ENCODE assay signal across 7 cellular contexts in genomic region chrX:11111038-11111851, GRCh38. TPM values are rescaled to one million over a fixed set of nuclear protein-coding genes. Genes with fewer than 3 reads are reported as not detected.
A peak's percentile ranks its signal among the peaks of the same experiment; 100 is the strongest.
DNase-seq lines count a peak whose midpoint lies in the region; ATAC-seq and TF ChIP-seq lines count a peak whose summit lies in the region.

TSS of gene HCCS (plus strand) at chrX:11111332. CDS start at chrX:11112061, 729 bp downstream.

- ATAC-seq in GM18499 (IDR thresholded peaks at IDR 0.05; ENCODE audit: insufficient read depth, unreplicated experiment) (peak; percentile 72), HG02884 (IDR thresholded peaks at IDR 0.05; ENCODE audit: unreplicated experiment) (peak; percentile 89)

- H3K9me3 ChIP-seq in right atrium auricular region: no peaks in the 10 kb centered on the region

- H3K36me3 ChIP-seq in right atrium auricular region (peaks cover 17% of the 10 kb centered on the region), rectal smooth muscle tissue (ENCODE audit: control insufficient read depth, insufficient read depth, low read length) (peaks cover 2% of the 10 kb centered on the region)

- intact Hi-C loops in T-helper 2 cell treated with Interferon-gamma antibody and Interleukin-4, amounts not matched to agents 100 ng/mL and 5 ng/mL, for 36 hours (cut with micrococcal nuclease): loop anchor here (1.0 kb wide), 1 partner anchor 647 kb away; the partner anchor contains the start of gene MSL3

- peak within 1 kb of the TSS; percentile 84 for H3K9ac ChIP-seq in rectal smooth muscle tissue (ENCODE audit: low read length)

- peak; percentile 71 to 72 for DNase-seq in NCI-H1930 (lab: John Stamatoyannopoulos, UW)
- DNase-seq in anterior cingulate cortex (lab: John Stamatoyannopoulos, UW): peak in 57 of 58 donors; percentile 1 to 85 (median 68)
- peak; percentile 80 for DNase-seq in right atrium auricular region (ENCODE audit: low spot score)

- TF ChIP-seq CTCF in right atrium auricular region (IDR thresholded peaks at IDR 0.05): no peak

- peak within 1 kb of the TSS; percentile 55 to 65 for H3K4me3 ChIP-seq in right atrium auricular region
- peak within 1 kb of the TSS; percentile 73 for H3K4me3 ChIP-seq in rectal smooth muscle tissue (ENCODE audit: low read length)

- H3K4me1 ChIP-seq in right atrium auricular region: peaks cover 0 to 18% of the 10 kb centered on the region in 2 donors
- H3K4me1 ChIP-seq in rectal smooth muscle tissue (ENCODE audit: control insufficient read depth, insufficient read depth, low read length): peaks cover 6% of the 10 kb centered on the region

- H3K27ac ChIP-seq in right atrium auricular region (peak within 1 kb of the TSS; percentile 85 to 86), rectal smooth muscle tissue (ENCODE audit: low read depth, low read length) (peak within 1 kb of the TSS; percentile 81)

- H3K27me3 ChIP-seq in right atrium auricular region (no peaks in the 10 kb centered on the region), rectal smooth muscle tissue (ENCODE audit: control insufficient read depth, insufficient read depth, low read length) (peaks cover 2% of the 10 kb centered on the region)

RNA-seq across cellular contexts. Expression of gene HCCS, which starts in this region (rescaled TPM):
- 18.0 and 18.6 TPM in 2 replicates for total RNA-seq in T-helper 2 cell treated with Interferon-gamma antibody and Interleukin-4, amounts not matched to agents 100 ng/mL and 5 ng/mL, for 36 hours
- total RNA-seq in right atrium auricular region: 10 to 100 TPM; 24.0 to 25.0 TPM

Comparison
In these comparisons a context has a peak if more than half of its experiments do, and no peak if none do; other contexts are left out.
1. Peak in every context shown above with its lines: DNase-seq, ATAC-seq, H3K4me3 ChIP-seq and H3K27ac ChIP-seq.